In the genomic region with DNA sequence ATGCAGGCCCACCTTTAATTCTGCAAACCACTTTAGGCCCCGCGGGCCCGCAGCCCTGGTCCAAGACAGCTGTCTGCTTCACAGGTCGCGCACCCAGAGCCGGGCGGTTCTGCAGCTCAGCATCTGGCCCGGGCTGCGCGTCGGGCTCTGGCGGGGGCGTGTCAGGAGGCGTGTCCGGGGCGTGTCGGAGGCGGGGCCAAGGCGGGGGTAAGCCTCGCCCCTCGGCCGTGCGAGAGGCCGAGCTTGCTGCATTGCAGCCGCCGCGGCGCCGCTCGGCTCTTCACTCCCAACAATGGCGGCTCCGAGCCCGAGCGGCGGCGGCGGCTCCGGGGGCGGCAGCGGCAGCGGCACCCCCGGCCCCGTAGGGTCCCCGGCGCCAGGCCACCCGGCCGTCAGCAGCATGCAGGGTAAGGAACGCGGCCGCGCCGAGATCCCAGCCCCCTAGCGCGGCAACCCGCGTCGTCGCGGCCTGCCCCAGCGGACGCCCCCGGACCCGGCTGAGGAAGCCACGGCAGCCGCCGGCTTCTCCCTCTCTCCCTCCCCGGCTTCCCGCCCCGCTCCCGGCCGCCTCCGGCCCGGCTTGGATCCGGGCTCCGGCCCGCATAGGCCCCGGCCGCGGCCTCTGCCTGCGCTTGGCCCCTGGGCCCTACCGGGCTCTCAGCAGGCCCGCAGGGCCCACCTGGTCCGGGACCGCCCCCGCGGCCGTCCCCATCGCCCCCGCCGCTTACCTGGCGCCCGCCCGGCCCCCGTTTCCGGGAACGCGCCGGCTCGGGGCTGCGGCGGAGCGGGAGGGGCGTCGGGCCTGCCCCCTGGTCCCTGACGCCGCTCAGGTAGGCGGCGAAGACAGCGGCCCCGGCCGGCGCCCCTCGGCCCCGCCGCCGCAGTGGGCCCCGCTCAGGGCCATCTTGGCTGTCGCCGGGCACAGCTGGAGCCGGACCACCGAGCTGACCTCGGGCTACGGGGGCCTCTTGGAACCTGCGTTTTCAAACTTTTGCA, we compare ENCODE assay signal across 8 cellular contexts. TPM values are rescaled to one million over a fixed set of nuclear protein-coding genes. Genes with fewer than 3 reads are reported as not detected.
A peak's percentile ranks its signal among the peaks of the same experiment; 100 is the strongest.
DNase-seq lines count a peak whose midpoint lies in the region; ATAC-seq and TF ChIP-seq lines count a peak whose summit lies in the region.

A gene (plus strand): TSS at position 283 of the 996 bp plus-strand sequence. CDS start 10 bp downstream, at position 293.

- TF ChIP-seq CTCF in CD8-positive, alpha-beta T cell (IDR thresholded peaks at IDR 0.05) = no peak
- no peak for TF ChIP-seq CTCF in mesothelial cell of epicardium (IDR thresholded peaks at IDR 0.05; ENCODE audit: unreplicated experiment)

- POLR2A ChIA-PET in CD8-positive, alpha-beta T cell (lab: Charles Lee) = interaction anchor here (0.7 to 5.7 kb wide), 8 partner anchors 9 to 29 kb away, joined by 3 to 143 read pairs (median 3); a partner anchor contains a TSS

- peak within 1 kb of the TSS; percentile 74 for H3K27ac Mint-ChIP-seq in CD8-positive, alpha-beta T cell
- peak within 1 kb of the TSS; percentile 90 for H3K27ac Mint-ChIP-seq in mesothelial cell of epicardium

- intact Hi-C loops in CD8-positive, alpha-beta T cell (cut with DNase I, micrococcal nuclease) = loop anchor here (1.0 to 10.0 kb wide), 3 partner anchors 24 to 994 kb away; a partner anchor contains a TSS

- H3K4me1 ChIP-seq in CD8-positive, alpha-beta T cell (ENCODE audit: insufficient read depth, low read length) = peaks cover 41% of the 10 kb centered on the region

- peak within 1 kb of the TSS; percentile 44 for H3K4me3 ChIP-seq in CD8-positive, alpha-beta T cell (ENCODE audit: low read depth, low read length)

- peaks cover 2% of the 10 kb centered on the region for H3K36me3 Mint-ChIP-seq in CD8-positive, alpha-beta T cell
- no peaks in the 10 kb centered on the region for H3K36me3 Mint-ChIP-seq in mesothelial cell of epicardium

- CTCF ChIA-PET in CD8-positive, alpha-beta T cell (lab: Charles Lee) = interaction anchor here (0.7 to 1.5 kb wide), 5 partner anchors 9 to 24 kb away, joined by 3 to 10 read pairs (median 3); a partner anchor contains a TSS

- H3K9me3 Mint-ChIP-seq in CD8-positive, alpha-beta T cell = no peaks in the 10 kb centered on the region
- no peaks in the 10 kb centered on the region for H3K9me3 Mint-ChIP-seq in mesothelial cell of epicardium

- peaks cover 52% of the 10 kb centered on the region for H3K4me1 Mint-ChIP-seq in CD8-positive, alpha-beta T cell (ENCODE audit: low read depth)
- peaks cover 36% of the 10 kb centered on the region for H3K4me1 Mint-ChIP-seq in mesothelial cell of epicardium

- no peaks in the 10 kb centered on the region for H3K36me3 ChIP-seq in CD8-positive, alpha-beta T cell (ENCODE audit: insufficient read depth, low read length)

- H3K4me3 Mint-ChIP-seq in CD8-positive, alpha-beta T cell = peak within 1 kb of the TSS; percentile 84
- peak within 1 kb of the TSS; percentile 78 for H3K4me3 Mint-ChIP-seq in mesothelial cell of epicardium

- peak; percentile 98 for ATAC-seq in CD8-positive, alpha-beta T cell
- peak; percentile 96 for ATAC-seq in GM19438 (IDR thresholded peaks at IDR 0.05; ENCODE audit: low read depth, unreplicated experiment)
- peak; percentile 96 for ATAC-seq in HG03571 (IDR thresholded peaks at IDR 0.05; ENCODE audit: unreplicated experiment)

- H3K27me3 ChIP-seq in CD8-positive, alpha-beta T cell (ENCODE audit: insufficient read depth, low read length) = no peaks in the 10 kb centered on the region

- peak; percentile 89 to 98 (median 96) for DNase-seq in CD8-positive, alpha-beta T cell
- DNase-seq in NOMO-1 treated with DMSO at 0.1 percent for 48 hours (lab: John Stamatoyannopoulos, UW; ENCODE audit: unreplicated experiment) (peak; percentile 70), mesothelial cell of epicardium (ENCODE audit: low spot score in 2 of 2, unreplicated experiment in 2 of 2) (peak; percentile 88 to 99)
- DNase-seq in activated CD8-positive, alpha-beta memory T cell treated with anti-CD3 and anti-CD28 coated beads, Interleukin-2, amount 50 U/mL, for 1 hour (ENCODE audit: extremely low read depth) = peak; percentile 66
- peak; percentile 86 to 88 for DNase-seq in stimulated activated CD8-positive, alpha-beta memory T cell treated with anti-CD3 and anti-CD28 coated beads, Interleukin-15, amount 100 ng/mL, for 4 hours (ENCODE audit: low read depth in 2 of 2)

- no peaks in the 10 kb centered on the region for H3K9me3 ChIP-seq in CD8-positive, alpha-beta T cell (ENCODE audit: low read length)

- H3K27me3 Mint-ChIP-seq in CD8-positive, alpha-beta T cell (ENCODE audit: low read depth) = peaks cover 2% of the 10 kb centered on the region
- peaks cover 13% of the 10 kb centered on the region for H3K27me3 Mint-ChIP-seq in mesothelial cell of epicardium (ENCODE audit: low read depth)

- in situ Hi-C loops in endometrial microvascular endothelial cells (cut with HindIII; ENCODE audit: inconsistent ontology term, low pct_unique_long_range_greater_than_20kb, low sequenced_read_pairs) = no loop called here

- peak within 1 kb of the TSS; percentile 67 for H3K27ac ChIP-seq in CD8-positive, alpha-beta T cell (ENCODE audit: low read depth, low read length)

RNA-seq across cellular contexts. Expression of the gene that starts here (rescaled TPM):
- total RNA-seq in CD8-positive, alpha-beta T cell = 10 to 100 TPM; 29.4 to 31.7 TPM
- total RNA-seq in endometrial microvascular endothelial cells (ENCODE audit: inconsistent ontology term) (14.7 TPM), mesothelial cell of epicardium (57.5 to 58.7 TPM (median 57.9 TPM) in 3 replicates)

Comparison
In these comparisons a context has a peak if more than half of its experiments do, and no peak if none do; other contexts are left out.
1. Peak in every context shown above with its lines: DNase-seq, ATAC-seq, H3K4me3 ChIP-seq and H3K27ac ChIP-seq.